14 cellular contexts compared by ENCODE assay signal in the genomic region with DNA sequence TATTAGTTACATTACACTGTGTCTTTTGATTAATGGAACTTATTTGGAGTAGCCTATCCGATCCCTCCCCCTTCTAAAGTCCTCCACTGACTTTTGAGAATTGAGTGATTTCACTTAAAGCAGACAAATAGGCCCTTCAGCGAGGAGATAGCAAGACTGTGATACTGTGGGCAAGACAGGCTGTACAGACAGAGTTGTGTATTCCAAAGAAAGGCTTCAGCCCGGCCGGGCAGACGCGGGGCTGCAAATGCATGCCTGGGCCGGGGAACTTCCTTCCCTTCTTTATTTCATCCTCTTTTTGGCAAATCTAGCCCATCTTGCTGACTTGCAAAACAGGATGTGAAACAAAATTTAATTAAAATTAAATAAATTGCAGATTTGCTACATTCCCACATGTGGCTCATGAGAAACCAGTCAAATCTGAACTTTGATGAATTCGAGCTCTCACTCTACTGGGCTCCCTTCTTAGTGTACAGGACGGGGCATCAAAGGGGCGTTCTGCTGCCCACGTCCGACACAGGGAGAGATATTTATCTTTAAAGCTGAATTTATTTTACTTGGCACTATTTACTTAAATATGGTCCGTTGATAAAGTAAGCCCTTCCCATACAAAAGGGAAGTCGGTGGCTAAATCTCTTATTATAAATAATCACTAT.
"Had no signal": no experiment of that assay in that cellular context is flagged by ENCODE, and none has a peak within 500 bp of the region (broad histone marks: within the 10 kb centered on the region; RNA-seq: fewer than 3 reads in every experiment).

No MANE protein-coding gene starts in this region.

- H3K27ac Mint-ChIP-seq: activated CD4-positive, alpha-beta memory T cell treated with anti-CD3 and anti-CD28 coated beads for 36 hours; activated naive CD8-positive, alpha-beta T cell treated with anti-CD3 and anti-CD28 coated beads for 36 hours had no signal

- FAIRE-seq: bronchial epithelial cell had no signal

- H3K27me3 ChIP-seq: ovary, testis had no signal

- H3K27ac ChIP-seq: gastrocnemius medialis, ovary, testis had no signal

- H3K4me3 Mint-ChIP-seq: activated CD4-positive, alpha-beta memory T cell treated with anti-CD3 and anti-CD28 coated beads for 36 hours; activated naive CD8-positive, alpha-beta T cell treated with anti-CD3 and anti-CD28 coated beads for 36 hours; activated T-cell treated with anti-CD3 and anti-CD28 coated beads, Interleukin-2, amount 50 U/mL, for 4 hours; neural crest cell had no signal

- H3K9me3 ChIP-seq: gastrocnemius medialis, ovary, testis had no signal

- H3K36me3 ChIP-seq: gastrocnemius medialis, ovary had no signal

- DNase-seq: activated CD4-positive, alpha-beta memory T cell treated with anti-CD3 and anti-CD28 coated beads for 36 hours; activated gamma-delta T cell treated with Interleukin-2 at 50 U/mL for 16 hours; activated naive CD8-positive, alpha-beta T cell treated with anti-CD3 and anti-CD28 coated beads for 36 hours; activated T-cell treated with anti-CD3 and anti-CD28 coated beads, Interleukin-2, amount 50 U/mL, for 4 hours; gastrocnemius medialis; mammary epithelial cell; stimulated activated CD4-positive, alpha-beta T cell treated with anti-CD3 and anti-CD28 coated beads, Interleukin-4, amount 100 ng/mL, for 1 hour; stimulated activated CD8-positive, alpha-beta memory T cell treated with anti-CD3 and anti-CD28 coated beads, Interleukin-4, amount 100 ng/mL, for 48 hours; stimulated activated naive CD8-positive, alpha-beta T cell treated with anti-CD3 and anti-CD28 coated beads, Interleukin-15, Interleukin-2, amounts not matched to agents 100 U/mL and 50 U/mL, for 24 hours; T-helper 9 cell; testis had no signal

- ATAC-seq: activated T-cell treated with anti-CD3 and anti-CD28 coated beads, Interleukin-2, amount 50 U/mL, for 4 hours; gastrocnemius medialis; stimulated activated naive CD8-positive, alpha-beta T cell treated with anti-CD3 and anti-CD28 coated beads, Interleukin-15, Interleukin-2, amounts not matched to agents 100 U/mL and 50 U/mL, for 24 hours had no signal

- H3K4me3 ChIP-seq: gastrocnemius medialis, ovary, testis had no signal

- H3K9me3 Mint-ChIP-seq: activated CD4-positive, alpha-beta memory T cell treated with anti-CD3 and anti-CD28 coated beads for 36 hours; activated naive CD8-positive, alpha-beta T cell treated with anti-CD3 and anti-CD28 coated beads for 36 hours; activated T-cell treated with anti-CD3 and anti-CD28 coated beads, Interleukin-2, amount 50 U/mL, for 4 hours; neural crest cell had no signal

- H3K4me1 ChIP-seq: gastrocnemius medialis had no signal

- H3K36me3 Mint-ChIP-seq: activated CD4-positive, alpha-beta memory T cell treated with anti-CD3 and anti-CD28 coated beads for 36 hours; activated naive CD8-positive, alpha-beta T cell treated with anti-CD3 and anti-CD28 coated beads for 36 hours had no signal
